In genomic region chr10:7529638-7530037, GRCh38 we compare ENCODE assay signal across 9 cellular contexts.
DNase-seq lines count a peak whose midpoint lies in the region; ATAC-seq and TF ChIP-seq lines count a peak whose summit lies in the region.
"Had no signal": no experiment of that assay in that cellular context is flagged by ENCODE, and none has a peak within 500 bp of the region (broad histone marks: within the 10 kb centered on the region; RNA-seq: fewer than 3 reads in every experiment).

No MANE protein-coding gene starts in this region.

- H3K9me3 Mint-ChIP-seq in stimulated activated naive B cell treated with anti-CD40 and anti-IgM and Interleukin-4, amounts not matched to agents 10 μg/mL and 1 μg/mL and 100 μg/mL, for 72 hours: no peaks in the 10 kb centered on the region
- H3K9me3 Mint-ChIP-seq: activated naive CD4-positive, alpha-beta T cell treated with anti-CD3 and anti-CD28 coated beads, Interleukin-2, amount 50 U/mL, for 72 hours had no signal

- CTCF ChIA-PET in HCT116 (lab: Charles Lee): interaction anchor here (0.9 to 5.1 kb wide), 2 partner anchors 157 to 227 kb away, joined by 3 to 81 read pairs; no protein-coding TSS in a partner anchor

- H3K27me3 Mint-ChIP-seq in stimulated activated naive B cell treated with anti-CD40 and anti-IgM and Interleukin-4, amounts not matched to agents 10 μg/mL and 1 μg/mL and 100 μg/mL, for 72 hours: peaks cover 8 to 21% of the 10 kb centered on the region in 2 donors

- H3K4me3 ChIP-seq in HCT116 (replicated peaks in 1 of 2; ENCODE audit: low read depth in 1 of 2, low read length in 2 of 2) (no peak overlapping the region), adipocyte (ENCODE audit: low read length) (no peak overlapping the region), osteoblast (ENCODE audit: insufficient read depth, low read length) (no peak overlapping the region)

- H3K27me3 ChIP-seq in HCT116 (ENCODE audit: insufficient read depth, low read length) (peaks cover 31% of the 10 kb centered on the region), adipocyte (replicated peaks; ENCODE audit: control insufficient read depth, insufficient read depth, low read length) (peaks cover 26% of the 10 kb centered on the region), osteoblast (ENCODE audit: insufficient read depth, low read length) (no peaks in the 10 kb centered on the region)

- no peak overlapping the region for H3K9ac ChIP-seq in HCT116 (ENCODE audit: low read length)
- no peak overlapping the region for H3K9ac ChIP-seq in adipocyte (ENCODE audit: low read length)

- H3K36me3 ChIP-seq in HCT116 (ENCODE audit: control insufficient read depth in 1 of 2, insufficient read depth in 2 of 2, low read length in 2 of 2) (no peaks in the 10 kb centered on the region), adipocyte (ENCODE audit: control insufficient read depth, insufficient read depth, low read length, severe bottlenecking) (no peaks in the 10 kb centered on the region), osteoblast (ENCODE audit: insufficient read depth, low read length) (no peaks in the 10 kb centered on the region)

- H3K27ac Mint-ChIP-seq in stimulated activated naive B cell treated with anti-CD40 and anti-IgM and Interleukin-4, amounts not matched to agents 10 μg/mL and 1 μg/mL and 100 μg/mL, for 72 hours: no peak overlapping the region
- H3K27ac Mint-ChIP-seq: activated naive CD4-positive, alpha-beta T cell treated with anti-CD3 and anti-CD28 coated beads, Interleukin-2, amount 50 U/mL, for 72 hours had no signal

- TF ChIP-seq CTCF in HCT116 (IDR thresholded peaks at IDR 0.05 in 2 of 3, conservative IDR thresholded peaks at IDR 0.05 in 1 of 3; ENCODE audit: borderline replicate concordance in 1 of 3, insufficient read depth in 1 of 3, low read depth in 2 of 3, low read length in 2 of 3) (peak in 2 of 3 experiments; percentile 7 to 29; a peak in 1 of 6 replicates), osteoblast (IDR thresholded peaks at IDR 0.05; ENCODE audit: extremely low read depth, low read depth, low read length) (no peak)

- H3K9me3 ChIP-seq in HCT116 (ENCODE audit: control insufficient read depth in 1 of 2, insufficient read depth in 1 of 2, low read depth in 1 of 2, low read length in 2 of 2) (no peaks in the 10 kb centered on the region), adipocyte (ENCODE audit: control insufficient read depth, low read length) (no peaks in the 10 kb centered on the region), osteoblast (ENCODE audit: low read depth, low read length) (no peaks in the 10 kb centered on the region)

- peak; percentile 71 for ATAC-seq in HCT116
- ATAC-seq in left lobe of liver: peak; percentile 67
- no peak for ATAC-seq in HG03571 (IDR thresholded peaks at IDR 0.05; ENCODE audit: unreplicated experiment)
- no peak for ATAC-seq in stimulated activated naive B cell treated with anti-CD40 and anti-IgM and Interleukin-4, amounts not matched to agents 10 μg/mL and 1 μg/mL and 100 μg/mL, for 72 hours (replicated peaks)
- ATAC-seq: activated naive CD4-positive, alpha-beta T cell treated with anti-CD3 and anti-CD28 coated beads, Interleukin-2, amount 50 U/mL, for 72 hours had no signal

- no peak overlapping the region for H2AFZ ChIP-seq in HCT116 (ENCODE audit: low read depth, low read length, poor library complexity, severe bottlenecking)
- H2AFZ ChIP-seq in osteoblast (ENCODE audit: low read length): no peak overlapping the region

- H4K20me1 ChIP-seq in HCT116 (ENCODE audit: insufficient read depth): no peaks in the 10 kb centered on the region
- no peaks in the 10 kb centered on the region for H4K20me1 ChIP-seq in osteoblast (ENCODE audit: insufficient read depth, low read length)

- H3K4me2 ChIP-seq in HCT116 (ENCODE audit: low read length): no peak overlapping the region
- no peak overlapping the region for H3K4me2 ChIP-seq in osteoblast (ENCODE audit: insufficient read depth, low read length)

- no peak overlapping the region for H3K4me3 Mint-ChIP-seq in stimulated activated naive B cell treated with anti-CD40 and anti-IgM and Interleukin-4, amounts not matched to agents 10 μg/mL and 1 μg/mL and 100 μg/mL, for 72 hours

- TF ChIP-seq POLR2A in HCT116 (IDR thresholded peaks at IDR 0.05; ENCODE audit: borderline replicate concordance, extremely low read depth, insufficient read depth, insufficient read length): no peak

- peaks cover 4 to 6% of the 10 kb centered on the region in 2 donors for H3K4me1 Mint-ChIP-seq in stimulated activated naive B cell treated with anti-CD40 and anti-IgM and Interleukin-4, amounts not matched to agents 10 μg/mL and 1 μg/mL and 100 μg/mL, for 72 hours

- BruUV-seq in HCT116 (replicated peaks; lab: Mats Ljungman, UMichigan): no TSS peak

- H3K27ac ChIP-seq in HCT116 (ENCODE audit: low read depth, low read length): no peak overlapping the region
- H3K27ac ChIP-seq in osteoblast (ENCODE audit: low read depth, low read length): no peak overlapping the region

- DNase-seq in Ammon's horn (ENCODE audit: low spot score) (peak; percentile 57), HCT116 (ENCODE audit: low read depth, low spot score) (peak; percentile 4), adipocyte (ENCODE audit: low read depth) (peak; percentile 41), left lobe of liver (ENCODE audit: low spot score) (no peak), osteoblast (ENCODE audit: insufficient read length, low spot score, missing footprints) (no peak)
- no peak for DNase-seq in stimulated activated CD4-positive, alpha-beta T cell treated with anti-CD3 and anti-CD28 coated beads, Interleukin-1b, Interleukin-23, amount 100 ng/mL, for 48 hours
- no peak for DNase-seq in stimulated activated naive B cell treated with anti-CD40 and anti-IgM and Interleukin-4, amounts not matched to agents 10 μg/mL and 1 μg/mL and 100 μg/mL, for 72 hours

- TF ChIP-seq RAD21 in HCT116 (IDR thresholded peaks at IDR 0.05; ENCODE audit: low read depth): peak; percentile 50; the same call in 1 of the 2 replicates

- H3K4me1 ChIP-seq in HCT116 (ENCODE audit: control insufficient read depth in 1 of 2, insufficient read depth in 2 of 2, low read length in 2 of 2) (no peaks in the 10 kb centered on the region), adipocyte (ENCODE audit: control insufficient read depth, insufficient read depth, low read length) (no peaks in the 10 kb centered on the region), osteoblast (ENCODE audit: insufficient read depth, low read length) (no peaks in the 10 kb centered on the region)

- H3K79me2 ChIP-seq in HCT116 (ENCODE audit: insufficient read depth, low read length): no peaks in the 10 kb centered on the region
- no peaks in the 10 kb centered on the region for H3K79me2 ChIP-seq in osteoblast (ENCODE audit: insufficient read depth, low read length)

- intact Hi-C loops in HCT116 (cut with micrococcal nuclease): loop anchor here (1.0 to 10.0 kb wide), 4 partner anchors 93 to 343 kb away; no protein-coding TSS in a partner anchor

- H3K36me3 Mint-ChIP-seq in stimulated activated naive B cell treated with anti-CD40 and anti-IgM and Interleukin-4, amounts not matched to agents 10 μg/mL and 1 μg/mL and 100 μg/mL, for 72 hours: no peaks in the 10 kb centered on the region
- H3K36me3 Mint-ChIP-seq: activated naive CD4-positive, alpha-beta T cell treated with anti-CD3 and anti-CD28 coated beads, Interleukin-2, amount 50 U/mL, for 72 hours had no signal

- RAD21 ChIA-PET in HCT116 (lab: Charles Lee; ENCODE audit: low non-redundant PET in 1 of 2, low total read pairs in 2 of 2, uncharacterized antibody in 2 of 2, unreplicated experiment in 2 of 2): interaction anchor here in 1 of 2 experiments (1.2 kb wide), 1 partner anchor 157 kb away, joined by 6 read pairs; no protein-coding TSS in a partner anchor

- POLR2A ChIA-PET in HCT116 (lab: Charles Lee): no interaction called here

- H3K9me2 ChIP-seq in HCT116 (ENCODE audit: insufficient read depth): no peaks in the 10 kb centered on the region

TF ChIP-seq in HCT116, 20 proteins besides CTCF, POLR2A, EP300 and RAD21:
- TF ChIP-seq SRF (IDR thresholded peaks at IDR 0.05; ENCODE audit: low read depth) (no peak), REST (IDR thresholded peaks at IDR 0.05; ENCODE audit: low read depth) (no peak), JUND (IDR thresholded peaks at IDR 0.05) (no peak)

Comparison
In these comparisons a context has a peak if more than half of its experiments do, and no peak if none do; other contexts are left out.
1. DNase-seq: peak in Ammon's horn (single experiment), HCT116 (single experiment) and adipocyte (single experiment); none in left lobe of liver (single experiment), osteoblast (single experiment), stimulated activated CD4-positive, alpha-beta T cell treated with anti-CD3 and anti-CD28 coated beads, Interleukin-1b, Interleukin-23, amount 100 ng/mL, for 48 hours (single experiment) and stimulated activated naive B cell treated with anti-CD40 and anti-IgM and Interleukin-4, amounts not matched to agents 10 μg/mL and 1 μg/mL and 100 μg/mL, for 72 hours (single experiment).
2. ATAC-seq: peak in HCT116 (single experiment) and left lobe of liver (single experiment); none in HG03571 (single experiment) and stimulated activated naive B cell treated with anti-CD40 and anti-IgM and Interleukin-4, amounts not matched to agents 10 μg/mL and 1 μg/mL and 100 μg/mL, for 72 hours (0 of 2).